8 cellular contexts compared by ENCODE assay signal in genomic region chr13:44918323-44919102, GRCh38.
DNase-seq lines count a peak whose midpoint lies in the region; ATAC-seq and TF ChIP-seq lines count a peak whose summit lies in the region.

No MANE protein-coding gene starts in this region.

- in situ Hi-C loops in GM13976 (cut with MboI; ENCODE audit: low sequenced_read_pairs, unreplicated experiment), result no loop called here

- DNase-seq in GM13976 (ENCODE audit: low spot score), result peak; percentile 78
- peak; percentile 66 for DNase-seq in NCI-H1417 treated with DMSO at 0.1 percent for 48 hours (lab: John Stamatoyannopoulos, UW)
- peak; percentile 90 for DNase-seq in UCSD-AML1 (lab: John Stamatoyannopoulos, UW; ENCODE audit: unreplicated experiment)
- peak; percentile 93 for DNase-seq in MCF 10A (ENCODE audit: unreplicated experiment)
- peak; percentile 82 for DNase-seq in iPS-NIHi11 (ENCODE audit: low spot score)
- DNase-seq in smooth muscle cell of the brain vasculature (ENCODE audit: low read depth, low spot score), result peak; percentile 86
- DNase-seq in NCI-H146 treated with DMSO at 0.1 percent for 48 hours (lab: John Stamatoyannopoulos, UW; ENCODE audit: unreplicated experiment), result no peak

- H3K4me1 Mint-ChIP-seq in MCF 10A (ENCODE audit: insufficient read depth, unreplicated experiment), result peaks cover 24% of the 10 kb centered on the region

- H3K27me3 Mint-ChIP-seq in MCF 10A (ENCODE audit: insufficient read depth, unreplicated experiment), result no peaks in the 10 kb centered on the region

- POLR2A ChIA-PET in MCF 10A (lab: Yijun Ruan, JAX), result interaction anchor here (0.6 to 2.2 kb wide), 21 partner anchors 10 to 747 kb away, joined by 3 to 7 read pairs (median 4); no protein-coding TSS in a partner anchor

- no peak overlapping the region for H3K4me3 Mint-ChIP-seq in MCF 10A (ENCODE audit: unreplicated experiment)

- CTCF ChIA-PET in MCF 10A (lab: Yijun Ruan, JAX), result interaction anchor here (0.6 to 3.2 kb wide), 17 partner anchors 9 to 436 kb away, joined by 3 to 19 read pairs (median 4); no protein-coding TSS in a partner anchor

- peak; percentile 83 for ATAC-seq in HG02759 (IDR thresholded peaks at IDR 0.05; ENCODE audit: unreplicated experiment)

- BruUV-seq in MCF 10A (replicated peaks; lab: Mats Ljungman, UMichigan), result TSS peak; percentile 79

- H3K9me3 Mint-ChIP-seq in MCF 10A (ENCODE audit: unreplicated experiment), result no peaks in the 10 kb centered on the region

- intact Hi-C loops in MCF 10A (cut with micrococcal nuclease), result loop anchor here (1.0 to 5.0 kb wide), 3 partner anchors 52 to 1011 kb away; no protein-coding TSS in a partner anchor

- TF ChIP-seq CTCF in GM13976 (IDR thresholded peaks at IDR 0.05; ENCODE audit: borderline replicate concordance, control extremely low read depth, extremely low read depth, insufficient read depth, missing control alignments) (peak; percentile 83), MCF 10A (IDR thresholded peaks at IDR 0.05; ENCODE audit: unreplicated experiment) (peak; percentile 66)

- H3K36me3 Mint-ChIP-seq in MCF 10A (ENCODE audit: insufficient read depth, unreplicated experiment), result peaks cover 4% of the 10 kb centered on the region

- H3K27ac Mint-ChIP-seq in MCF 10A (ENCODE audit: low read depth, unreplicated experiment), result no peak overlapping the region
